22 cellular contexts compared by ENCODE assay signal in the genomic region with DNA sequence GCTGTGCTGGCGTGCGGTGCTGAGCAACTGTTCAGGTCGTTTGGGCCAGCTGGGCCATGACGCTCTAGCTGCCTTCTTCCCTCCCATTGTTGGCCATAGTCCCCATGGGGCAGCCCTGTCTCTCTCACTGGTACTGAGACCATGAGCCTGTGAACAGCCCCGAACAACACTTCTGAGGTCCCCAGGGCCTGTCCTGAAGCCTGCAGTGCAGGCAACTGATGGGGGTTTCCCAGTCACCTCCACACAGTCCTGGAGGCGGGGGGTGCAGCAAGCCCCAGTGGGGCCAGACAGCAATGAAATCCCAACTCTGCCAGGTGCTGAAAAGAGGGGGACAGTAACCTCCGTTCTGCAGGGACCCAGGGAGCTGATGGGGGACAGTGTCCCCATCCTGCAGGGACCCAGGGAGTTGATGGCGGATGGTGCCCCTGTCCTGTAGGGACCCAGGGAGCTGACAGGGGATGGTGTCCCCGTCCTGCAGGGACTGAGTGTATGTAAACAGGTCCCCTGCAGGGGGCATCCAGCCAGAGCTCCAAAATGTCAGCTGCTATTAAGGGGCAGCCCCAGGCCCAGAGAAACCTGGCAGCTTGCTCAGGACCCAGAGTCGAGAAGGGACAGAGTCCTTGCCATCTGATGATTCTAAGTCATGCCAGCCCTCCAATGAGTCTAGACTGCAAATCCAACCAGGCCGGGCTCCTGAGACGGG. TPM values are rescaled to one million over a fixed set of nuclear protein-coding genes. Genes with fewer than 3 reads are reported as not detected.
A peak's percentile ranks its signal among the peaks of the same experiment; 100 is the strongest.
DNase-seq lines count a peak whose midpoint lies in the region; ATAC-seq and TF ChIP-seq lines count a peak whose summit lies in the region.
"Had no signal": no experiment of that assay in that cellular context is flagged by ENCODE, and none has a peak within 500 bp of the region (broad histone marks: within the 10 kb centered on the region; RNA-seq: fewer than 3 reads in every experiment).

No MANE protein-coding gene starts in this region.

- POLR2A ChIA-PET in activated B cell treated with CpG ODN at 0.5 μM for 24 hours (lab: Charles Lee) = no interaction called here

- no peaks in the 10 kb centered on the region for H3K9me2 ChIP-seq in Karpas-422 (replicated peaks; ENCODE audit: insufficient read depth, low read length)

- H3K4me1 Mint-ChIP-seq in activated B cell treated with CpG ODN at 0.5 μM for 24 hours (no peaks in the 10 kb centered on the region), naive B cell (no peaks in the 10 kb centered on the region)
- H3K4me1 Mint-ChIP-seq in effector memory CD8-positive, alpha-beta T cell (ENCODE audit: low read depth in 2 of 2) = no peaks in the 10 kb centered on the region
- H3K4me1 Mint-ChIP-seq: B cell had no signal

- DNase-seq in Karpas-422 = peak; percentile 50
- DNase-seq in activated B cell treated with CpG ODN at 0.5 μM for 24 hours = no peak
- DNase-seq in naive B cell = no peak
- no peak for DNase-seq in effector memory CD8-positive, alpha-beta T cell
- DNase-seq in MG63 = no peak
- DNase-seq: CD8-positive, alpha-beta T cell; GOT3; MM.1S; NCI-H1105 treated with DMSO at 0.1 percent for 48 hours; NCI-H1694 treated with DMSO at 0.1 percent for 48 hours; NCI-H2107; NCI-H226; NCI-H526; OCI-M1; SJCRH30 had no signal

- H3K4me3 ChIP-seq in Karpas-422 (ENCODE audit: low read length) = no peak overlapping the region
- H3K4me3 ChIP-seq in MG63 = no peak overlapping the region
- H3K4me3 ChIP-seq: SJCRH30 had no signal

- no peak overlapping the region for H3K4me3 Mint-ChIP-seq in activated B cell treated with CpG ODN at 0.5 μM for 24 hours
- no peak overlapping the region for H3K4me3 Mint-ChIP-seq in naive B cell
- H3K4me3 Mint-ChIP-seq in effector memory CD8-positive, alpha-beta T cell = no peak overlapping the region
- H3K4me3 Mint-ChIP-seq: B cell; CD8-positive, alpha-beta T cell; T-helper 2 cell treated with Interferon-gamma antibody and Interleukin-4, amounts not matched to agents 5 μg/mL and 100 μg/mL, for 36 hours had no signal

- ATAC-seq in activated B cell treated with CpG ODN at 0.5 μM for 24 hours (ENCODE audit: low read depth) (peak; percentile 60), naive B cell (ENCODE audit: low read depth in 2 of 2) (peak; percentile 21 to 34), GM21423 (IDR thresholded peaks at IDR 0.05; ENCODE audit: unreplicated experiment) (no peak), GM19452 (IDR thresholded peaks at IDR 0.05; ENCODE audit: unreplicated experiment) (no peak)
- ATAC-seq in effector memory CD8-positive, alpha-beta T cell (replicated peaks) = no peak
- ATAC-seq: CD8-positive, alpha-beta T cell; HepG2 had no signal

- H3K27me3 ChIP-seq in Karpas-422 (ENCODE audit: low read length) (no peaks in the 10 kb centered on the region), MG63 (peaks cover 2% of the 10 kb centered on the region; the same call in 1 of the 2 replicates)
- H3K27me3 ChIP-seq: SJCRH30 had no signal

- H3K9me3 Mint-ChIP-seq in activated B cell treated with CpG ODN at 0.5 μM for 24 hours = no peaks in the 10 kb centered on the region
- H3K9me3 Mint-ChIP-seq in naive B cell = no peaks in the 10 kb centered on the region
- H3K9me3 Mint-ChIP-seq in effector memory CD8-positive, alpha-beta T cell = no peaks in the 10 kb centered on the region
- H3K9me3 Mint-ChIP-seq: CD8-positive, alpha-beta T cell; T-helper 2 cell treated with Interferon-gamma antibody and Interleukin-4, amounts not matched to agents 5 μg/mL and 100 μg/mL, for 36 hours had no signal

- H2AFZ ChIP-seq in Karpas-422 (ENCODE audit: low read length) = no peak overlapping the region

- intact Hi-C loops in activated B cell treated with CpG ODN at 0.5 μM for 24 hours (cut with micrococcal nuclease) = no loop called here

- H4K20me1 ChIP-seq in Karpas-422 (ENCODE audit: insufficient read depth, low read depth, low read length) = 0 out of 2 replicates have a peak, but pooled peaks cover 3% of the 10 kb centered on the region

- H3K27me3 Mint-ChIP-seq in activated B cell treated with CpG ODN at 0.5 μM for 24 hours (peaks cover 9% of the 10 kb centered on the region), naive B cell (peaks cover 0 to 42% (median 37%) of the 10 kb centered on the region in 3 donors)
- peaks cover 19 to 74% of the 10 kb centered on the region in 2 donors for H3K27me3 Mint-ChIP-seq in effector memory CD8-positive, alpha-beta T cell

- H3K36me3 Mint-ChIP-seq in activated B cell treated with CpG ODN at 0.5 μM for 24 hours (ENCODE audit: low read depth) (no peaks in the 10 kb centered on the region), naive B cell (no peaks in the 10 kb centered on the region)
- H3K36me3 Mint-ChIP-seq in effector memory CD8-positive, alpha-beta T cell (ENCODE audit: insufficient read depth) = peaks cover 4% of the 10 kb centered on the region
- H3K36me3 Mint-ChIP-seq: CD8-positive, alpha-beta T cell had no signal

- H3K79me2 ChIP-seq in Karpas-422 (ENCODE audit: low read length) = no peaks in the 10 kb centered on the region

- no peak overlapping the region for H3K9ac ChIP-seq in Karpas-422 (ENCODE audit: low read length)

- H3K27ac ChIP-seq in Karpas-422 (ENCODE audit: low read length) = no peak overlapping the region
- H3K27ac ChIP-seq: RWPE1, SJCRH30 had no signal

- H3K4me2 ChIP-seq in Karpas-422 (ENCODE audit: low read depth, low read length, poor library complexity, severe bottlenecking) = no peak overlapping the region

- H3K27ac Mint-ChIP-seq in activated B cell treated with CpG ODN at 0.5 μM for 24 hours (no peak overlapping the region), naive B cell (no peak overlapping the region)
- H3K27ac Mint-ChIP-seq in effector memory CD8-positive, alpha-beta T cell = no peak overlapping the region
- H3K27ac Mint-ChIP-seq: B cell; CD8-positive, alpha-beta T cell; T-helper 2 cell treated with Interferon-gamma antibody and Interleukin-4, amounts not matched to agents 5 μg/mL and 100 μg/mL, for 36 hours had no signal

- CTCF ChIA-PET in activated B cell treated with CpG ODN at 0.5 μM for 24 hours (lab: Charles Lee) = interaction anchor here (1.0 kb wide), 2 partner anchors 286 to 287 kb away, joined by 3 to 4 read pairs; no protein-coding TSS in a partner anchor

- no peaks in the 10 kb centered on the region for H3K9me3 ChIP-seq in Karpas-422 (ENCODE audit: low read length)
- no peaks in the 10 kb centered on the region for H3K9me3 ChIP-seq in MG63
- H3K9me3 ChIP-seq: SJCRH30 had no signal

- 0 out of 3 replicates have a peak, but pooled peaks have one; percentile 17 for TF ChIP-seq CTCF in GM12872 (IDR thresholded peaks at IDR 0.05; ENCODE audit: insufficient read depth, low read depth, low read length)
- TF ChIP-seq CTCF in activated B cell treated with CpG ODN at 0.5 μM for 24 hours (IDR thresholded peaks at IDR 0.05) = no peak

- no peaks in the 10 kb centered on the region for H3K4me1 ChIP-seq in Karpas-422 (ENCODE audit: low read length)

- no peaks in the 10 kb centered on the region for H3K36me3 ChIP-seq in Karpas-422 (ENCODE audit: insufficient read depth, low read length)
- no peaks in the 10 kb centered on the region for H3K36me3 ChIP-seq in MG63
- H3K36me3 ChIP-seq: SJCRH30 had no signal

RNA-seq across cellular contexts. Expression of a gene that starts 30.4 kb away (rescaled TPM):
- 11.0 and 16.6 TPM in 2 replicates for total RNA-seq in Karpas-422 (2014; rRNA removed; shearing (Covaris generic); ENCODE audit: low replicate concordance)
- 55.0 and 60.1 TPM in 2 replicates for total RNA-seq in activated B cell treated with CpG ODN at 0.5 μM for 24 hours
- 1 to 10 TPM; 1.4 to 7.4 (median 3.6) TPM for polyA plus RNA-seq in naive B cell (ENCODE audit: low read depth in 6 of 6)
- 10.5 and 12.4 TPM in 2 replicates for total RNA-seq in MG63 (2014; rRNA removed; shearing (Covaris generic); ENCODE audit: low replicate concordance)

Comparison
In these comparisons a context has a peak if more than half of its experiments do, and no peak if none do; other contexts are left out.
1. ATAC-seq: peak in activated B cell treated with CpG ODN at 0.5 μM for 24 hours (single experiment) and naive B cell (2 of 2); none in GM21423 (single experiment), effector memory CD8-positive, alpha-beta T cell (single experiment) and GM19452 (single experiment).